ENCODE assay signal across 9 cellular contexts in genomic region chr17:4375039-4375748, GRCh38. TPM values are rescaled to one million over a fixed set of nuclear protein-coding genes. Genes with fewer than 3 reads are reported as not detected.
DNase-seq lines count a peak whose midpoint lies in the region; ATAC-seq, FAIRE-seq and TF ChIP-seq lines count a peak whose summit lies in the region.
"Had no signal": no experiment of that assay in that cellular context is flagged by ENCODE, and none has a peak within 500 bp of the region (broad histone marks: within the 10 kb centered on the region; RNA-seq: fewer than 3 reads in every experiment).

No MANE protein-coding gene starts in this region.

- ATAC-seq in HG03045 (IDR thresholded peaks at IDR 0.05; ENCODE audit: unreplicated experiment): peak; percentile 73

- H3K4me1 Mint-ChIP-seq in activated CD4-positive, alpha-beta memory T cell treated with anti-CD3 and anti-CD28 coated beads, Interleukin-2, amount 10 ng/mL, durations not matched to agents 7 days and 5 days: peaks cover 43% of the 10 kb centered on the region

- H3K27ac Mint-ChIP-seq in activated CD4-positive, alpha-beta memory T cell treated with anti-CD3 and anti-CD28 coated beads, Interleukin-2, amount 10 ng/mL, durations not matched to agents 7 days and 5 days: peak overlapping the region; percentile 86

- H3K4me3 Mint-ChIP-seq in activated CD4-positive, alpha-beta memory T cell treated with anti-CD3 and anti-CD28 coated beads, Interleukin-2, amount 10 ng/mL, durations not matched to agents 7 days and 5 days: peak overlapping the region; percentile 36

- H3K36me3 ChIP-seq in vagina (no peaks in the 10 kb centered on the region), esophagus muscularis mucosa (no peaks in the 10 kb centered on the region)

- H3K9me3 Mint-ChIP-seq in activated CD4-positive, alpha-beta memory T cell treated with anti-CD3 and anti-CD28 coated beads, Interleukin-2, amount 10 ng/mL, durations not matched to agents 7 days and 5 days: no peaks in the 10 kb centered on the region

- FAIRE-seq in GM19239 (lab: Jason Lieb, UNC): peak; percentile 100

- WGBS in esophagus muscularis mucosa: 70% methylated on average over 7 of the region's 7 CpGs

- intact Hi-C loops in vagina (cut with DNase I) (no loop called here), esophagus muscularis mucosa (cut with DNase I) (no loop called here)

- H3K36me3 Mint-ChIP-seq in activated CD4-positive, alpha-beta memory T cell treated with anti-CD3 and anti-CD28 coated beads, Interleukin-2, amount 10 ng/mL, durations not matched to agents 7 days and 5 days (ENCODE audit: low read depth): no peaks in the 10 kb centered on the region

- TF ChIP-seq EP300 in esophagus muscularis mucosa (IDR thresholded peaks at IDR 0.05): no peak

- DNase-seq in GM19239 (ENCODE audit: insufficient read length, low spot score): peak; percentile 44
- DNase-seq in activated CD4-positive, alpha-beta memory T cell treated with anti-CD3 and anti-CD28 coated beads, Interleukin-2, amount 10 ng/mL, durations not matched to agents 7 days and 5 days: peak; percentile 64
- DNase-seq in stimulated activated CD4-positive, alpha-beta T cell treated with anti-CD3 and anti-CD28 coated beads, Interleukin-2, amount 100 ng/mL, for 4 hours (ENCODE audit: low read depth): peak; percentile 7
- no peak for DNase-seq in SIG-M5 treated with dmso at 0.1 percent for 504 hours (lab: John Stamatoyannopoulos, UW; ENCODE audit: unreplicated experiment)
- DNase-seq in vagina (ENCODE audit: extremely low spot score in 2 of 2): no peak
- DNase-seq in esophagus muscularis mucosa (ENCODE audit: extremely low spot score): no peak
- no peak for DNase-seq in NCI-H524 (lab: John Stamatoyannopoulos, UW)

- H3K27ac ChIP-seq in vagina: no peak overlapping the region
- no peak overlapping the region for H3K27ac ChIP-seq in esophagus muscularis mucosa (replicated peaks in 1 of 4)
- H3K27ac ChIP-seq: SK-N-MC had no signal

- TF ChIP-seq CTCF in vagina (IDR thresholded peaks at IDR 0.05): no peak
- TF ChIP-seq CTCF in esophagus muscularis mucosa (IDR thresholded peaks at IDR 0.05): no peak

- CTCF ChIA-PET in activated CD4-positive, alpha-beta memory T cell treated with anti-CD3 and anti-CD28 coated beads, Interleukin-2, amount 10 ng/mL, durations not matched to agents 7 days and 5 days (lab: Charles Lee): interaction anchor here (0.7 to 1.3 kb wide), 3 partner anchors 9 to 30 kb away, joined by 3 to 4 read pairs (median 3); no protein-coding TSS in a partner anchor

- H3K9me3 ChIP-seq in vagina (no peaks in the 10 kb centered on the region), esophagus muscularis mucosa (no peaks in the 10 kb centered on the region)

- H3K27me3 ChIP-seq in vagina (no peaks in the 10 kb centered on the region), esophagus muscularis mucosa (no peaks in the 10 kb centered on the region)

- H3K4me3 ChIP-seq in vagina: no peak overlapping the region
- no peak overlapping the region for H3K4me3 ChIP-seq in esophagus muscularis mucosa
- H3K4me3 ChIP-seq: SK-N-MC had no signal

- H3K4me1 ChIP-seq in vagina: no peaks in the 10 kb centered on the region
- H3K4me1 ChIP-seq in esophagus muscularis mucosa: no peaks in the 10 kb centered on the region

- H3K27me3 Mint-ChIP-seq in activated CD4-positive, alpha-beta memory T cell treated with anti-CD3 and anti-CD28 coated beads, Interleukin-2, amount 10 ng/mL, durations not matched to agents 7 days and 5 days: no peaks in the 10 kb centered on the region

- POLR2A ChIA-PET in activated CD4-positive, alpha-beta memory T cell treated with anti-CD3 and anti-CD28 coated beads, Interleukin-2, amount 10 ng/mL, durations not matched to agents 7 days and 5 days (lab: Charles Lee): interaction anchor here (0.9 to 2.4 kb wide), 5 partner anchors 10 to 232 kb away, joined by 3 to 17 read pairs (median 5); partner anchors contain the start of genes ANKFY1, CYB5D2, UBE2G1 and ZZEF1

- TF ChIP-seq POLR2A in vagina (IDR thresholded peaks at IDR 0.05): no peak
- TF ChIP-seq POLR2A in esophagus muscularis mucosa (IDR thresholded peaks at IDR 0.05; ENCODE audit: low read depth): no peak

RNA-seq across cellular contexts. Expression of gene UBE2G1, which starts 8.7 kb away (rescaled TPM):
- total RNA-seq in activated CD4-positive, alpha-beta memory T cell treated with anti-CD3 and anti-CD28 coated beads, Interleukin-2, amount 10 ng/mL, durations not matched to agents 7 days and 5 days: 10 to 100 TPM; 65.3 to 66.4 TPM
- total RNA-seq in vagina (45.4 TPM), esophagus muscularis mucosa (10 to 100 TPM; 53.7 to 84.3 (median 61.2) TPM)

RNA-seq across cellular contexts. Expression of gene SPNS3, which starts 58.5 kb away (rescaled TPM):
- 10 to 100 TPM; 14.1 to 14.2 TPM for total RNA-seq in activated CD4-positive, alpha-beta memory T cell treated with anti-CD3 and anti-CD28 coated beads, Interleukin-2, amount 10 ng/mL, durations not matched to agents 7 days and 5 days
- not detected for total RNA-seq in vagina
- under 1 TPM in 1 of 4 donors, not detected in 3; 0.17 TPM for total RNA-seq in esophagus muscularis mucosa

Comparison
In these comparisons a context has a peak if more than half of its experiments do, and no peak if none do; other contexts are left out.
1. DNase-seq: peak in GM19239 (single experiment), activated CD4-positive, alpha-beta memory T cell treated with anti-CD3 and anti-CD28 coated beads, Interleukin-2, amount 10 ng/mL, durations not matched to agents 7 days and 5 days (single experiment) and stimulated activated CD4-positive, alpha-beta T cell treated with anti-CD3 and anti-CD28 coated beads, Interleukin-2, amount 100 ng/mL, for 4 hours (single experiment); none in SIG-M5 treated with dmso at 0.1 percent for 504 hours (single experiment), vagina (0 of 2), esophagus muscularis mucosa (single experiment) and NCI-H524 (0 of 2).
2. RNA of gene SPNS3, which starts 58.5 kb away (total RNA-seq): 14.1 to 14.2 TPM in activated CD4-positive, alpha-beta memory T cell treated with anti-CD3 and anti-CD28 coated beads, Interleukin-2, amount 10 ng/mL, durations not matched to agents 7 days and 5 days; not detected in vagina (single experiment) and 0.17 TPM in esophagus muscularis mucosa; every median in the first group is over 10 times any median in the second.